14 cellular contexts compared by ENCODE assay signal in genomic region chr22:35676065-35676464, GRCh38. TPM values are rescaled to one million over a fixed set of nuclear protein-coding genes. Genes with fewer than 3 reads are reported as not detected.
DNase-seq lines count a peak whose midpoint lies in the region; ATAC-seq, FAIRE-seq and TF ChIP-seq lines count a peak whose summit lies in the region.
"Not testable (repeated sequence)": the region's sequence is repeated elsewhere in the genome, so short reads cannot be mapped to it uniquely, and the experiment has no call there.
"Had no signal": no experiment of that assay in that cellular context is flagged by ENCODE, and none has a peak within 500 bp of the region (broad histone marks: within the 10 kb centered on the region; RNA-seq: fewer than 3 reads in every experiment).

No MANE protein-coding gene starts in this region.

- intact Hi-C loops in K562 (cut with micrococcal nuclease): not testable (repeated sequence)

- H3K9me2 ChIP-seq in SU-DHL-6 (replicated peaks; ENCODE audit: insufficient read depth, low read length): not testable (repeated sequence)

- H3K27ac ChIP-seq in OCI-LY3 (ENCODE audit: low read length): peak overlapping the region; percentile 36; the same call in 1 of the 2 replicates
- H3K27ac ChIP-seq in SU-DHL-6 (ENCODE audit: low read depth, low read length): peak overlapping the region; percentile 46
- not testable (repeated sequence) for H3K27ac ChIP-seq in K562 (ENCODE audit: extremely low read depth, low read depth, low read length)

- CTCF ChIA-PET in K562 (lab: Yijun Ruan, JAX; ENCODE audit: low intra/inter-chr PET ratio): interaction anchor here (0.6 kb wide), 1 partner anchor 504 kb away, joined by 3 read pairs; no protein-coding TSS in a partner anchor

- not testable (repeated sequence) for H3K4me2 ChIP-seq in OCI-LY3 (ENCODE audit: low read length); SU-DHL-6 (ENCODE audit: low read depth, low read length, poor library complexity, severe bottlenecking); K562 (ENCODE audit: insufficient read depth, low read length)

- H3K4me3 Mint-ChIP-seq in nephron progenitor cell; stimulated activated naive B cell treated with anti-CD40 and anti-IgM and Interleukin-4, amounts not matched to agents 10 μg/mL and 1 μg/mL and 100 μg/mL, for 72 hours: not testable (repeated sequence)

- H3K36me3 ChIP-seq in OCI-LY3 (replicated peaks; ENCODE audit: low read depth, low read length); SU-DHL-6 (ENCODE audit: low read length); K562 (ENCODE audit: control insufficient read depth, insufficient read depth, low read length): not testable (repeated sequence)

- not testable (repeated sequence) for H3K27me3 ChIP-seq in OCI-LY3 (ENCODE audit: low read depth, low read length); SU-DHL-6 (ENCODE audit: low read length); K562 (ENCODE audit: control insufficient read depth in 2 of 2, insufficient read depth in 2 of 2, low read length in 2 of 2)

- not testable (repeated sequence) for H3K79me2 ChIP-seq in OCI-LY3 (ENCODE audit: low read length); SU-DHL-6 (ENCODE audit: insufficient read depth, low read length); K562 (ENCODE audit: control insufficient read depth, insufficient read depth, low read length)

- H3K9me3 ChIP-seq in OCI-LY3 (ENCODE audit: insufficient read depth, low read length) (peaks cover 24% of the 10 kb centered on the region), SU-DHL-6 (ENCODE audit: insufficient read depth, low read length) (peaks cover 18% of the 10 kb centered on the region; the same call in 1 of the 2 replicates)
- H3K9me3 ChIP-seq in K562 (replicated peaks; ENCODE audit: control insufficient read depth, insufficient read depth, low read depth, low read length): not testable (repeated sequence)

- not testable (repeated sequence) for H4K20me1 ChIP-seq in OCI-LY3 (ENCODE audit: insufficient read depth, low read length); SU-DHL-6 (ENCODE audit: low read depth, low read length); K562 (replicated peaks; ENCODE audit: control insufficient read depth, insufficient read depth, low read length)

- POLR2A ChIA-PET in K562 (lab: Yijun Ruan, JAX): not testable (repeated sequence)

- not testable (repeated sequence) for TF ChIP-seq EP300 in K562 (IDR thresholded peaks at IDR 0.05; ENCODE audit: low read length)

- not testable (repeated sequence) for H3K27me3 Mint-ChIP-seq in nephron progenitor cell (ENCODE audit: low read depth, poor library complexity); stimulated activated naive B cell treated with anti-CD40 and anti-IgM and Interleukin-4, amounts not matched to agents 10 μg/mL and 1 μg/mL and 100 μg/mL, for 72 hours

- TF ChIP-seq RAD21 in K562 (CRISPR knock-in tag; conservative IDR thresholded peaks at IDR 0.05 in 1 of 2, IDR thresholded peaks at IDR 0.05 in 1 of 2): not testable (repeated sequence)

- not testable (repeated sequence) for FAIRE-seq in K562 (lab: Jason Lieb, UNC)

- not testable (repeated sequence) for H3K4me3 ChIP-seq in OCI-LY3 (ENCODE audit: low read length); SU-DHL-6 (ENCODE audit: insufficient read depth, low read length, poor library complexity, severe bottlenecking); K562

- TF ChIP-seq POLR2A in K562 (conservative IDR thresholded peaks at IDR 0.05): not testable (repeated sequence)

- not testable (repeated sequence) for H3K36me3 Mint-ChIP-seq in nephron progenitor cell (ENCODE audit: low read depth); stimulated activated naive B cell treated with anti-CD40 and anti-IgM and Interleukin-4, amounts not matched to agents 10 μg/mL and 1 μg/mL and 100 μg/mL, for 72 hours

- not testable (repeated sequence) for TF ChIP-seq CTCF in OCI-LY3 (IDR thresholded peaks at IDR 0.05; ENCODE audit: low read depth, low read length); SU-DHL-6 (IDR thresholded peaks at IDR 0.05; ENCODE audit: insufficient read depth, low read length, poor library complexity, severe bottlenecking); K562 (IDR thresholded peaks at IDR 0.05 in 2 of 3, conservative IDR thresholded peaks at IDR 0.05 in 1 of 3; ENCODE audit: insufficient read depth in 2 of 3, low read depth in 1 of 3, low read length in 3 of 3); nephron progenitor cell (IDR thresholded peaks at IDR 0.05)

- not testable (repeated sequence) for H3K9me1 ChIP-seq in K562 (ENCODE audit: control insufficient read depth, insufficient read depth, low read length)

- H3K9ac ChIP-seq in OCI-LY3 (ENCODE audit: low read length); SU-DHL-6 (ENCODE audit: low read length); K562 (ENCODE audit: insufficient read depth in 1 of 2, low read depth in 2 of 2, low read length in 2 of 2): not testable (repeated sequence)

- WGBS in K562 (ENCODE audit: insufficient coverage, low coverage, missing lambda C conversion rate): 0% methylated on average over 1 of the region's 1 CpG

- ATAC-seq in K562: not testable (repeated sequence)
- ATAC-seq in stimulated activated naive B cell treated with anti-CD40 and anti-IgM and Interleukin-4, amounts not matched to agents 10 μg/mL and 1 μg/mL and 100 μg/mL, for 72 hours (replicated peaks): peak; percentile 78 to 80

- H3K9me3 Mint-ChIP-seq in nephron progenitor cell: peaks cover 42% of the 10 kb centered on the region
- H3K9me3 Mint-ChIP-seq in stimulated activated naive B cell treated with anti-CD40 and anti-IgM and Interleukin-4, amounts not matched to agents 10 μg/mL and 1 μg/mL and 100 μg/mL, for 72 hours: peaks cover 11 to 14% of the 10 kb centered on the region in 2 donors

- not testable (repeated sequence) for H2AFZ ChIP-seq in OCI-LY3 (ENCODE audit: low read depth, low read length); SU-DHL-6 (ENCODE audit: low read depth, low read length, severe bottlenecking); K562 (ENCODE audit: low read depth, low read length)

- BruUV-seq in K562 (replicated peaks; lab: Mats Ljungman, UMichigan): not testable (repeated sequence)

- DNase-seq in CD1c-positive myeloid dendritic cell (ENCODE audit: extremely low spot score) (peak; percentile 8), Kasumi-1 (lab: John Stamatoyannopoulos, UW) (peak; percentile 28 to 36), MV-4-11 (lab: John Stamatoyannopoulos, UW) (peak; percentile 66)
- not testable (repeated sequence) for DNase-seq in K562 (ENCODE audit: extremely low read depth in 1 of 4, low spot score in 3 of 4); nephron progenitor cell; stimulated activated naive B cell treated with anti-CD40 and anti-IgM and Interleukin-4, amounts not matched to agents 10 μg/mL and 1 μg/mL and 100 μg/mL, for 72 hours

- peak overlapping the region; percentile 2 for H3K27ac Mint-ChIP-seq in nephron progenitor cell
- H3K27ac Mint-ChIP-seq in stimulated activated naive B cell treated with anti-CD40 and anti-IgM and Interleukin-4, amounts not matched to agents 10 μg/mL and 1 μg/mL and 100 μg/mL, for 72 hours: not testable (repeated sequence)

- H3K4me1 ChIP-seq in OCI-LY3 (ENCODE audit: low read length): peaks cover 14% of the 10 kb centered on the region; the same call in 1 of the 2 replicates
- not testable (repeated sequence) for H3K4me1 ChIP-seq in K562 (replicated peaks in 1 of 2; ENCODE audit: control insufficient read depth in 2 of 2, insufficient read depth in 2 of 2, low read length in 2 of 2)

- in situ Hi-C loops in K562 (cut with MboI): not testable (repeated sequence)

- H3K4me1 Mint-ChIP-seq in nephron progenitor cell: peaks cover 12% of the 10 kb centered on the region
- H3K4me1 Mint-ChIP-seq in stimulated activated naive B cell treated with anti-CD40 and anti-IgM and Interleukin-4, amounts not matched to agents 10 μg/mL and 1 μg/mL and 100 μg/mL, for 72 hours: peaks cover 17 to 41% of the 10 kb centered on the region in 2 donors

- H3F3A ChIP-seq in SU-DHL-6 (ENCODE audit: insufficient read depth): not testable (repeated sequence)

RNA-seq across cellular contexts. Expression of gene APOL6, which starts 27.8 kb away (rescaled TPM):
- total RNA-seq in K562 (2011; cell fraction: chromatin; rRNA removed; ENCODE audit: low replicate concordance): 0.32 and 0.69 TPM in 2 replicates
- total RNA-seq in K562 (2011; cell fraction: nucleolus; rRNA removed): 0.33 and 0.39 TPM in 2 replicates
- 0.59 and 1.1 TPM in 2 replicates for total RNA-seq in K562 (2011; cell fraction: nucleoplasm; rRNA removed)
- total RNA-seq in K562 (2014; rRNA removed): 0.73 and 0.82 TPM in 2 replicates
- total RNA-seq in K562 (2014; rRNA removed; fragmentation: Illumina TruSeq; extraction: Trizol): 1.2 and 1.3 TPM in 2 replicates
- total RNA-seq in K562 (2015; rRNA removed; fragmentation: Illumina TruSeq; extraction: Trizol): 1.2 TPM in 2 replicates
- 1.1 TPM in 2 replicates for total RNA-seq in K562 (2021)
- polyA plus RNA-seq in K562 (2011; rRNA removed): 0.24 and 0.32 TPM in 2 replicates
- 0.13 and 0.15 TPM in 2 replicates for polyA plus RNA-seq in K562 (2011; cell fraction: cytosol; rRNA removed)
- 0.13 and 0.18 TPM in 2 replicates for polyA plus RNA-seq in K562 (2011; cell fraction: nucleus; rRNA removed)
- polyA plus RNA-seq in K562 (2012): 0.56 and 4.2 TPM in 2 replicates
- polyA plus RNA-seq in K562 (2014; fragmentation: Illumina TruSeq; extraction: Trizol): 0.53 and 0.70 TPM in 2 replicates
- under 1 TPM; 0.29 to 0.39 TPM for polyA plus RNA-seq in K562 (2014; fragmentation: Nextera tagmentation; extraction: Ambion mirVana)
- polyA plus RNA-seq in K562 (2014; rRNA removed): 0.42 and 0.45 TPM in 2 replicates
- 0.81 and 0.99 TPM in 2 replicates for polyA minus RNA-seq in K562 (2011; rRNA and poly(A)+ RNA removed)
- 0.27 and 0.29 TPM in 2 replicates for polyA minus RNA-seq in K562 (2011; cell fraction: cytosol; rRNA and poly(A)+ RNA removed)
- polyA minus RNA-seq in K562 (2011; cell fraction: nucleus; rRNA and poly(A)+ RNA removed): 0.13 and 0.22 TPM in 2 replicates

RNA-seq across cellular contexts. Expression of gene APOL5, which starts 41.6 kb away (rescaled TPM):
- total RNA-seq in K562 (2011; cell fraction: chromatin; rRNA removed; ENCODE audit: low replicate concordance): not detected in 2 replicates
- total RNA-seq in K562 (2011; cell fraction: nucleolus; rRNA removed): not detected in 2 replicates
- not detected in 2 replicates for total RNA-seq in K562 (2011; cell fraction: nucleoplasm; rRNA removed)
- total RNA-seq in K562 (2014; rRNA removed): not detected in 2 replicates
- total RNA-seq in K562 (2014; rRNA removed; fragmentation: Illumina TruSeq; extraction: Trizol): not detected in 2 replicates
- not detected in 2 replicates for total RNA-seq in K562 (2015; rRNA removed; fragmentation: Illumina TruSeq; extraction: Trizol)
- total RNA-seq in K562 (2021): not detected in 2 replicates
- polyA plus RNA-seq in K562 (2011; rRNA removed): not detected in 2 replicates
- not detected in 2 replicates for polyA plus RNA-seq in K562 (2011; cell fraction: cytosol; rRNA removed)
- polyA plus RNA-seq in K562 (2011; cell fraction: nucleus; rRNA removed): not detected in 2 replicates
- polyA plus RNA-seq in K562 (2012): not detected in 2 replicates
- not detected in 2 replicates for polyA plus RNA-seq in K562 (2014; fragmentation: Illumina TruSeq; extraction: Trizol)
- polyA plus RNA-seq in K562 (2014; fragmentation: Nextera tagmentation; extraction: Ambion mirVana): not detected
- not detected in 2 replicates for polyA plus RNA-seq in K562 (2014; rRNA removed)
- not detected in 2 replicates for polyA minus RNA-seq in K562 (2011; rRNA and poly(A)+ RNA removed)
- not detected in 2 replicates for polyA minus RNA-seq in K562 (2011; cell fraction: cytosol; rRNA and poly(A)+ RNA removed)
- not detected in 2 replicates for polyA minus RNA-seq in K562 (2011; cell fraction: nucleus; rRNA and poly(A)+ RNA removed)
- total RNA-seq: A673; CD4-positive, CD25-positive, alpha-beta regulatory T cell; CD8-positive, alpha-beta memory T cell; GM23248; HT-29 had no signal
- polyA plus RNA-seq: CD4-positive, CD25-positive, alpha-beta regulatory T cell; CD8-positive, alpha-beta memory T cell; GM23248 had no signal

RNA-seq across cellular contexts. Expression of gene MB, which starts 58.9 kb away (rescaled TPM):
- not detected in 2 replicates for total RNA-seq in K562 (2011; cell fraction: chromatin; rRNA removed; ENCODE audit: low replicate concordance)
- total RNA-seq in K562 (2011; cell fraction: nucleolus; rRNA removed): not detected in 2 replicates
- not detected in 2 replicates for total RNA-seq in K562 (2011; cell fraction: nucleoplasm; rRNA removed)
- total RNA-seq in K562 (2014; rRNA removed) (not detected in 2 replicates), K562 (2014; rRNA removed; fragmentation: Illumina TruSeq; extraction: Trizol) (not detected in 2 replicates), K562 (2015; rRNA removed; fragmentation: Illumina TruSeq; extraction: Trizol) (not detected in 2 replicates), K562 (2021) (not detected in 2 replicates)
- polyA plus RNA-seq in K562 (2011; rRNA removed) (not detected in 2 replicates), K562 (2014; fragmentation: Illumina TruSeq; extraction: Trizol) (not detected in 2 replicates), K562 (2014; fragmentation: Nextera tagmentation; extraction: Ambion mirVana) (not detected), K562 (2014; rRNA removed) (not detected in 2 replicates)
- polyA plus RNA-seq in K562 (2011; cell fraction: cytosol; rRNA removed): not detected in 2 replicates
- not detected in 2 replicates for polyA plus RNA-seq in K562 (2011; cell fraction: nucleus; rRNA removed)
- 0.42 TPM in 1 of 2 replicates, not detected in the other for polyA plus RNA-seq in K562 (2012)
- polyA minus RNA-seq in K562 (2011; rRNA and poly(A)+ RNA removed): not detected in 2 replicates
- not detected in 2 replicates for polyA minus RNA-seq in K562 (2011; cell fraction: cytosol; rRNA and poly(A)+ RNA removed)
- not detected in 2 replicates for polyA minus RNA-seq in K562 (2011; cell fraction: nucleus; rRNA and poly(A)+ RNA removed)
- total RNA-seq: CD4-positive, CD25-positive, alpha-beta regulatory T cell; GM23248 had no signal
- polyA plus RNA-seq: AG04450; CD4-positive, CD25-positive, alpha-beta regulatory T cell; CD8-positive, alpha-beta memory T cell; GM23248 had no signal
